ENCODE assay signal across 1 cellular context in genomic region chr12:57520008-57520726, GRCh38.
TF ChIP-seq lines count a peak whose summit lies in the region.

TSS of gene DDIT3 (minus strand) at chr12:57520514. CDS start at chr12:57517406, 3,108 bp downstream.

TF ChIP-seq in HepG2, 621 proteins besides CTCF, POLR2A, EP300 and RAD21 (continued from another document and continues in another):
- 0 out of 2 replicates have a peak, but pooled peaks have one; percentile 30 for TF ChIP-seq ZBTB26 (CRISPR knock-in tag; IDR thresholded peaks at IDR 0.05; ENCODE audit: borderline replicate concordance)
- 0 out of 2 replicates have a peak, but pooled peaks have one; percentile 34 for TF ChIP-seq POGZ (CRISPR knock-in tag; IDR thresholded peaks at IDR 0.05)
- TF ChIP-seq ZBTB46 (CRISPR knock-in tag; IDR thresholded peaks at IDR 0.05; ENCODE audit: borderline replicate concordance), result no peak
- no peak for TF ChIP-seq KLF13 (CRISPR knock-in tag; IDR thresholded peaks at IDR 0.05)
- peak; percentile 42; the same call in 1 of the 2 replicates for TF ChIP-seq ATF6 (CRISPR knock-in tag; conservative IDR thresholded peaks at IDR 0.05)
- TF ChIP-seq USF2 (IDR thresholded peaks at IDR 0.05; ENCODE audit: low read depth, low read length), result no peak
- peak; percentile 52; the same call in 1 of the 2 replicates for TF ChIP-seq USF2 (CRISPR knock-in tag; IDR thresholded peaks at IDR 0.05; ENCODE audit: borderline replicate concordance)
- TF ChIP-seq ZNF564 (CRISPR knock-in tag; IDR thresholded peaks at IDR 0.05), result peak; percentile 71; the same call in 1 of the 2 replicates
- no peak for TF ChIP-seq ZNF672 (CRISPR knock-in tag; IDR thresholded peaks at IDR 0.05)
- TF ChIP-seq ZNF737 (CRISPR knock-in tag; IDR thresholded peaks at IDR 0.05; ENCODE audit: borderline replicate concordance), result no peak
- TF ChIP-seq MEIS2 (CRISPR knock-in tag; IDR thresholded peaks at IDR 0.05), result no peak
- no peak; the same call in 1 of the 2 replicates for TF ChIP-seq E2F1 (CRISPR knock-in tag; IDR thresholded peaks at IDR 0.05)
- no peak for TF ChIP-seq HMGA1 (CRISPR knock-in tag; conservative IDR thresholded peaks at IDR 0.05)
- TF ChIP-seq SMAD9 (CRISPR knock-in tag; IDR thresholded peaks at IDR 0.05), result peak; percentile 73; the same call in 1 of the 2 replicates
- TF ChIP-seq SIX1 (CRISPR knock-in tag; IDR thresholded peaks at IDR 0.05; ENCODE audit: borderline replicate concordance), result no peak
- TF ChIP-seq PHF8 (CRISPR knock-in tag; IDR thresholded peaks at IDR 0.05), result peak; percentile 74
- no peak for TF ChIP-seq MAFK (conservative IDR thresholded peaks at IDR 0.05 in 1 of 2, IDR thresholded peaks at IDR 0.05 in 1 of 2; ENCODE audit: low read length in 2 of 2)
- no peak for TF ChIP-seq TCF7L2 (IDR thresholded peaks at IDR 0.05; ENCODE audit: low read depth, low read length)
- TF ChIP-seq ATF7 (IDR thresholded peaks at IDR 0.05), result peak; percentile 16; the same call in 1 of the 2 replicates
- TF ChIP-seq ATF7 (CRISPR knock-in tag; IDR thresholded peaks at IDR 0.05), result no peak; the same call in 1 of the 2 replicates
- peak; percentile 74; the same call in 1 of the 2 replicates for TF ChIP-seq ZBTB44 (CRISPR knock-in tag; IDR thresholded peaks at IDR 0.05)
- TF ChIP-seq ZNF768 (CRISPR knock-in tag; IDR thresholded peaks at IDR 0.05), result peak; percentile 8; the same call in 1 of the 2 replicates
- peak; percentile 97 for TF ChIP-seq ELF1 (CRISPR knock-in tag; IDR thresholded peaks at IDR 0.05)
- TF ChIP-seq HOXA5 (CRISPR knock-in tag; IDR thresholded peaks at IDR 0.05), result no peak; the same call in 1 of the 2 replicates
- TF ChIP-seq TEAD2 (CRISPR knock-in tag; IDR thresholded peaks at IDR 0.05), result no peak
- TF ChIP-seq RAD51 (IDR thresholded peaks at IDR 0.05; ENCODE audit: borderline replicate concordance), result 0 out of 2 replicates have a peak, but pooled peaks have one; percentile 11
- no peak for TF ChIP-seq RXRA (CRISPR knock-in tag; IDR thresholded peaks at IDR 0.05)
- TF ChIP-seq ZNF614 (CRISPR knock-in tag; IDR thresholded peaks at IDR 0.05; ENCODE audit: borderline replicate concordance), result no peak; the same call in 1 of the 2 replicates
- no peak; the same call in 1 of the 2 replicates for TF ChIP-seq KLF15 (CRISPR knock-in tag; IDR thresholded peaks at IDR 0.05; ENCODE audit: borderline replicate concordance)
- TF ChIP-seq TEAD3 (CRISPR knock-in tag; optimal IDR thresholded peaks at IDR 0.05; ENCODE audit: borderline replicate concordance), result no peak
- peak; percentile 91 for TF ChIP-seq FOSL2 (CRISPR knock-in tag; IDR thresholded peaks at IDR 0.05)
- TF ChIP-seq GMEB2 (CRISPR knock-in tag; IDR thresholded peaks at IDR 0.05; ENCODE audit: low read depth), result no peak
- TF ChIP-seq GPBP1L1 (CRISPR knock-in tag; IDR thresholded peaks at IDR 0.05), result no peak
- TF ChIP-seq ZNF567 (CRISPR knock-in tag; IDR thresholded peaks at IDR 0.05; ENCODE audit: borderline replicate concordance), result no peak
- no peak for TF ChIP-seq MLLT10 (CRISPR knock-in tag; IDR thresholded peaks at IDR 0.05)
- peak; percentile 68 for TF ChIP-seq HINFP (CRISPR knock-in tag; IDR thresholded peaks at IDR 0.05; ENCODE audit: low read depth)
- TF ChIP-seq TOPORS (CRISPR knock-in tag; IDR thresholded peaks at IDR 0.05), result no peak
- no peak for TF ChIP-seq MEIS1 (CRISPR knock-in tag; IDR thresholded peaks at IDR 0.05; ENCODE audit: borderline replicate concordance)
- no peak for TF ChIP-seq ELK4 (CRISPR knock-in tag; IDR thresholded peaks at IDR 0.05; ENCODE audit: borderline replicate concordance)
- peak; percentile 68; the same call in 1 of the 2 replicates for TF ChIP-seq ZNF704 (CRISPR knock-in tag; IDR thresholded peaks at IDR 0.05; ENCODE audit: borderline replicate concordance)
- no peak for TF ChIP-seq ZNF879 (CRISPR knock-in tag; IDR thresholded peaks at IDR 0.05)
- 0 out of 2 replicates have a peak, but pooled peaks have one; percentile 19 for TF ChIP-seq ZNF451 (CRISPR knock-in tag; IDR thresholded peaks at IDR 0.05)
- no peak for TF ChIP-seq SSRP1 (CRISPR knock-in tag; IDR thresholded peaks at IDR 0.05)
- TF ChIP-seq PAX8 (CRISPR knock-in tag; IDR thresholded peaks at IDR 0.05; ENCODE audit: borderline replicate concordance), result no peak; the same call in 1 of the 2 replicates
- TF ChIP-seq CBX5 (CRISPR knock-in tag; IDR thresholded peaks at IDR 0.05; ENCODE audit: borderline replicate concordance), result no peak
